ENCODE assay signal across 1 cellular context in the genomic region with DNA sequence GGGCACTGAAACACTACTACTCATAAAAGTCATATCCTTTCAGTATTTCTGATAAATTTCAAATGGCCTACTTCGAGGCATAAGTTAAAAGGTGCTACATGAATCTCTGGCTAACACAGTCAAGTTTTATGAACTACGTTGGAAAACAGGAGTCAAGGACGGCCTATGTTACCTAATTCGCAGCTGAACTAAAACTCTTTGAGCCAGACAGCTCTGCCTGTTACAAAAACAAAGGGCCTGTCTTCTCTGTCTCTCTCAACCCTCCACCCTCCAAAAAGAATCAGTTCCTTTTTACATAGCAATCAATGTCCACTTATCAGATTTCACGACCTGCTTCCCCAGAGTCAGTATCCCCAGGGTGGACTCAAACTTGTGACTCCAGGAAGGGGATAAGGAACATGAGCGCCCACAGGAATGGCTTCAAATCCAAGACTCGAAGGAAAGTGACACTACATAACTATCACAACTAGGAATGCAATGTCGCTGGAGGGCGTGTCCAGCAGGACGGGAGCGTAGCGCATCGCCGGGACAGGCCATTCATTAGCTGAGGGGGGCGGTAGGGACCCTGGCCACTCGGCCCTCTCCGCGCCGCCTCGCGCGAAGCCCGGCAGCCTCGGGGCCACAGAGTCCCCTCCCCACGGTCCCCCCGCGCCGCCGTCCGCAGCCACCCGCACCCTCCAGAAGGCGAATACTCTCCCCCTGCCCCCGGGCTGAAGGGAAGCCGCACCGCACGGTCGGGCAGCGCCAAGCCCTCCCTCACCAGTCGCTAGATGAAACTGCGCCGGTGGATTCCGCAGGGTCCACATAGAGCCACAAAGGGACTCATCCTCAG.
A peak's percentile ranks its signal among the peaks of the same experiment; 100 is the strongest.
TF ChIP-seq lines count a peak whose summit lies in the region.

No MANE protein-coding gene starts in this region.

TF ChIP-seq in HEK293, 187 proteins besides CTCF, POLR2A, EP300 and RAD21 (continued from another document and continues in another):
- TF ChIP-seq, protein P1, sequence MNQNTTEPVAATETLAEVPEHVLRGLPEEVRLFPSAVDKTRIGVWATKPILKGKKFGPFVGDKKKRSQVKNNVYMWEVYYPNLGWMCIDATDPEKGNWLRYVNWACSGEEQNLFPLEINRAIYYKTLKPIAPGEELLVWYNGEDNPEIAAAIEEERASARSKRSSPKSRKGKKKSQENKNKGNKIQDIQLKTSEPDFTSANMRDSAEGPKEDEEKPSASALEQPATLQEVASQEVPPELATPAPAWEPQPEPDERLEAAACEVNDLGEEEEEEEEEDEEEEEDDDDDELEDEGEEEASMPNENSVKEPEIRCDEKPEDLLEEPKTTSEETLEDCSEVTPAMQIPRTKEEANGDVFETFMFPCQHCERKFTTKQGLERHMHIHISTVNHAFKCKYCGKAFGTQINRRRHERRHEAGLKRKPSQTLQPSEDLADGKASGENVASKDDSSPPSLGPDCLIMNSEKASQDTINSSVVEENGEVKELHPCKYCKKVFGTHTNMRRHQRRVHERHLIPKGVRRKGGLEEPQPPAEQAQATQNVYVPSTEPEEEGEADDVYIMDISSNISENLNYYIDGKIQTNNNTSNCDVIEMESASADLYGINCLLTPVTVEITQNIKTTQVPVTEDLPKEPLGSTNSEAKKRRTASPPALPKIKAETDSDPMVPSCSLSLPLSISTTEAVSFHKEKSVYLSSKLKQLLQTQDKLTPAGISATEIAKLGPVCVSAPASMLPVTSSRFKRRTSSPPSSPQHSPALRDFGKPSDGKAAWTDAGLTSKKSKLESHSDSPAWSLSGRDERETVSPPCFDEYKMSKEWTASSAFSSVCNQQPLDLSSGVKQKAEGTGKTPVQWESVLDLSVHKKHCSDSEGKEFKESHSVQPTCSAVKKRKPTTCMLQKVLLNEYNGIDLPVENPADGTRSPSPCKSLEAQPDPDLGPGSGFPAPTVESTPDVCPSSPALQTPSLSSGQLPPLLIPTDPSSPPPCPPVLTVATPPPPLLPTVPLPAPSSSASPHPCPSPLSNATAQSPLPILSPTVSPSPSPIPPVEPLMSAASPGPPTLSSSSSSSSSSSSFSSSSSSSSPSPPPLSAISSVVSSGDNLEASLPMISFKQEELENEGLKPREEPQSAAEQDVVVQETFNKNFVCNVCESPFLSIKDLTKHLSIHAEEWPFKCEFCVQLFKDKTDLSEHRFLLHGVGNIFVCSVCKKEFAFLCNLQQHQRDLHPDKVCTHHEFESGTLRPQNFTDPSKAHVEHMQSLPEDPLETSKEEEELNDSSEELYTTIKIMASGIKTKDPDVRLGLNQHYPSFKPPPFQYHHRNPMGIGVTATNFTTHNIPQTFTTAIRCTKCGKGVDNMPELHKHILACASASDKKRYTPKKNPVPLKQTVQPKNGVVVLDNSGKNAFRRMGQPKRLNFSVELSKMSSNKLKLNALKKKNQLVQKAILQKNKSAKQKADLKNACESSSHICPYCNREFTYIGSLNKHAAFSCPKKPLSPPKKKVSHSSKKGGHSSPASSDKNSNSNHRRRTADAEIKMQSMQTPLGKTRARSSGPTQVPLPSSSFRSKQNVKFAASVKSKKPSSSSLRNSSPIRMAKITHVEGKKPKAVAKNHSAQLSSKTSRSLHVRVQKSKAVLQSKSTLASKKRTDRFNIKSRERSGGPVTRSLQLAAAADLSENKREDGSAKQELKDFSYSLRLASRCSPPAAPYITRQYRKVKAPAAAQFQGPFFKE (tag by site-specific recombination; IDR thresholded peaks at IDR 0.05; ENCODE audit: borderline replicate concordance) = no peak
- TF ChIP-seq ZNF23 (tag by site-specific recombination; IDR thresholded peaks at IDR 0.05; ENCODE audit: borderline replicate concordance) (no peak), ZNF24 (tag by site-specific recombination; IDR thresholded peaks at IDR 0.05) (no peak; the same call in 1 of the 2 replicates), ZNF274 (IDR thresholded peaks at IDR 0.05; ENCODE audit: low read length) (no peak), ZNF274 (tag by site-specific recombination; IDR thresholded peaks at IDR 0.05; ENCODE audit: borderline replicate concordance) (no peak), ZNF391 (tag by site-specific recombination; IDR thresholded peaks at IDR 0.05; ENCODE audit: borderline replicate concordance, low read depth) (no peak), ZNF549 (tag by site-specific recombination; IDR thresholded peaks at IDR 0.05) (no peak), GLIS1 (tag by site-specific recombination; IDR thresholded peaks at IDR 0.05) (peak; percentile 29; the same call in 1 of the 2 replicates), ZNF350 (tag by site-specific recombination; IDR thresholded peaks at IDR 0.05) (no peak), ZNF266 (tag by site-specific recombination; IDR thresholded peaks at IDR 0.05; ENCODE audit: low read depth) (no peak), ZEB2 (tag by site-specific recombination; IDR thresholded peaks at IDR 0.05) (peak; percentile 65; the same call in 1 of the 2 replicates), ZNF785 (tag by site-specific recombination; IDR thresholded peaks at IDR 0.05) (no peak), ZNF777 (tag by site-specific recombination; IDR thresholded peaks at IDR 0.05; ENCODE audit: borderline replicate concordance) (no peak), ZNF10 (tag by site-specific recombination; IDR thresholded peaks at IDR 0.05) (0 out of 2 replicates have a peak, but pooled peaks have one; percentile 9), KLF10 (tag by site-specific recombination; IDR thresholded peaks at IDR 0.05) (no peak; the same call in 1 of the 2 replicates), ZNF610 (tag by site-specific recombination; IDR thresholded peaks at IDR 0.05; ENCODE audit: borderline replicate concordance) (peak; percentile 65; the same call in 1 of the 2 replicates), ZNF544 (tag by site-specific recombination; IDR thresholded peaks at IDR 0.05) (no peak), ZNF747 (tag by site-specific recombination; IDR thresholded peaks at IDR 0.05) (no peak), ZSCAN23 (tag by site-specific recombination; IDR thresholded peaks at IDR 0.05) (no peak), ZNF221 (tag by site-specific recombination; IDR thresholded peaks at IDR 0.05; ENCODE audit: borderline replicate concordance) (no peak), ZNF623 (tag by site-specific recombination; IDR thresholded peaks at IDR 0.05) (no peak)
- TF ChIP-seq, protein P2, sequence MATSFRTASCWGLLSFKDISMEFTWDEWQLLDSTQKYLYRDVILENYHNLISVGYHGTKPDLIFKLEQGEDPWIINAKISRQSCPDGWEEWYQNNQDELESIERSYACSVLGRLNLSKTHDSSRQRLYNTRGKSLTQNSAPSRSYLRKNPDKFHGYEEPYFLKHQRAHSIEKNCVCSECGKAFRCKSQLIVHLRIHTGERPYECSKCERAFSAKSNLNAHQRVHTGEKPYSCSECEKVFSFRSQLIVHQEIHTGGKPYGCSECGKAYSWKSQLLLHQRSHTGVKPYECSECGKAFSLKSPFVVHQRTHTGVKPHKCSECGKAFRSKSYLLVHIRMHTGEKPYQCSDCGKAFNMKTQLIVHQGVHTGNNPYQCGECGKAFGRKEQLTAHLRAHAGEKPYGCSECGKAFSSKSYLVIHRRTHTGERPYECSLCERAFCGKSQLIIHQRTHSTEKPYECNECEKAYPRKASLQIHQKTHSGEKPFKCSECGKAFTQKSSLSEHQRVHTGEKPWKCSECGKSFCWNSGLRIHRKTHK (tag by site-specific recombination; IDR thresholded peaks at IDR 0.05) = no peak
- TF ChIP-seq, protein P3, sequence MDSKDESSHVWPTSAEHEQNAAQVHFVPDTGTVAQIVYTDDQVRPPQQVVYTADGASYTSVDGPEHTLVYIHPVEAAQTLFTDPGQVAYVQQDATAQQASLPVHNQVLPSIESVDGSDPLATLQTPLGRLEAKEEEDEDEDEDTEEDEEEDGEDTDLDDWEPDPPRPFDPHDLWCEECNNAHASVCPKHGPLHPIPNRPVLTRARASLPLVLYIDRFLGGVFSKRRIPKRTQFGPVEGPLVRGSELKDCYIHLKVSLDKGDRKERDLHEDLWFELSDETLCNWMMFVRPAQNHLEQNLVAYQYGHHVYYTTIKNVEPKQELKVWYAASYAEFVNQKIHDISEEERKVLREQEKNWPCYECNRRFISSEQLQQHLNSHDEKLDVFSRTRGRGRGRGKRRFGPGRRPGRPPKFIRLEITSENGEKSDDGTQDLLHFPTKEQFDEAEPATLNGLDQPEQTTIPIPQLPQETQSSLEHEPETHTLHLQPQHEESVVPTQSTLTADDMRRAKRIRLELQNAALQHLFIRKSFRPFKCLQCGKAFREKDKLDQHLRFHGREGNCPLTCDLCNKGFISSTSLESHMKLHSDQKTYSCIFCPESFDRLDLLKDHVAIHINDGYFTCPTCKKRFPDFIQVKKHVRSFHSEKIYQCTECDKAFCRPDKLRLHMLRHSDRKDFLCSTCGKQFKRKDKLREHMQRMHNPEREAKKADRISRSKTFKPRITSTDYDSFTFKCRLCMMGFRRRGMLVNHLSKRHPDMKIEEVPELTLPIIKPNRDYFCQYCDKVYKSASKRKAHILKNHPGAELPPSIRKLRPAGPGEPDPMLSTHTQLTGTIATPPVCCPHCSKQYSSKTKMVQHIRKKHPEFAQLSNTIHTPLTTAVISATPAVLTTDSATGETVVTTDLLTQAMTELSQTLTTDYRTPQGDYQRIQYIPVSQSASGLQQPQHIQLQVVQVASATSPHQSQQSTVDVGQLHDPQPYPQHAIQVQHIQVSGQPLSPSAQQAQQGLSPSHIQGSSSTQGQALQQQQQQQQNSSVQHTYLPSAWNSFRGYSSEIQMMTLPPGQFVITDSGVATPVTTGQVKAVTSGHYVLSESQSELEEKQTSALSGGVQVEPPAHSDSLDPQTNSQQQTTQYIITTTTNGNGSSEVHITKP (tag by site-specific recombination; IDR thresholded peaks at IDR 0.05) = peak; percentile 99
- TF ChIP-seq, protein P4, sequence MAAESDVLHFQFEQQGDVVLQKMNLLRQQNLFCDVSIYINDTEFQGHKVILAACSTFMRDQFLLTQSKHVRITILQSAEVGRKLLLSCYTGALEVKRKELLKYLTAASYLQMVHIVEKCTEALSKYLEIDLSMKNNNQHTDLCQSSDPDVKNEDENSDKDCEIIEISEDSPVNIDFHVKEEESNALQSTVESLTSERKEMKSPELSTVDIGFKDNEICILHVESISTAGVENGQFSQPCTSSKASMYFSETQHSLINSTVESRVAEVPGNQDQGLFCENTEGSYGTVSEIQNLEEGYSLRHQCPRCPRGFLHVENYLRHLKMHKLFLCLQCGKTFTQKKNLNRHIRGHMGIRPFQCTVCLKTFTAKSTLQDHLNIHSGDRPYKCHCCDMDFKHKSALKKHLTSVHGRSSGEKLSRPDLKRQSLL (tag by site-specific recombination; IDR thresholded peaks at IDR 0.05) = peak; percentile 38; the same call in 1 of the 2 replicates
- TF ChIP-seq, protein P5, sequence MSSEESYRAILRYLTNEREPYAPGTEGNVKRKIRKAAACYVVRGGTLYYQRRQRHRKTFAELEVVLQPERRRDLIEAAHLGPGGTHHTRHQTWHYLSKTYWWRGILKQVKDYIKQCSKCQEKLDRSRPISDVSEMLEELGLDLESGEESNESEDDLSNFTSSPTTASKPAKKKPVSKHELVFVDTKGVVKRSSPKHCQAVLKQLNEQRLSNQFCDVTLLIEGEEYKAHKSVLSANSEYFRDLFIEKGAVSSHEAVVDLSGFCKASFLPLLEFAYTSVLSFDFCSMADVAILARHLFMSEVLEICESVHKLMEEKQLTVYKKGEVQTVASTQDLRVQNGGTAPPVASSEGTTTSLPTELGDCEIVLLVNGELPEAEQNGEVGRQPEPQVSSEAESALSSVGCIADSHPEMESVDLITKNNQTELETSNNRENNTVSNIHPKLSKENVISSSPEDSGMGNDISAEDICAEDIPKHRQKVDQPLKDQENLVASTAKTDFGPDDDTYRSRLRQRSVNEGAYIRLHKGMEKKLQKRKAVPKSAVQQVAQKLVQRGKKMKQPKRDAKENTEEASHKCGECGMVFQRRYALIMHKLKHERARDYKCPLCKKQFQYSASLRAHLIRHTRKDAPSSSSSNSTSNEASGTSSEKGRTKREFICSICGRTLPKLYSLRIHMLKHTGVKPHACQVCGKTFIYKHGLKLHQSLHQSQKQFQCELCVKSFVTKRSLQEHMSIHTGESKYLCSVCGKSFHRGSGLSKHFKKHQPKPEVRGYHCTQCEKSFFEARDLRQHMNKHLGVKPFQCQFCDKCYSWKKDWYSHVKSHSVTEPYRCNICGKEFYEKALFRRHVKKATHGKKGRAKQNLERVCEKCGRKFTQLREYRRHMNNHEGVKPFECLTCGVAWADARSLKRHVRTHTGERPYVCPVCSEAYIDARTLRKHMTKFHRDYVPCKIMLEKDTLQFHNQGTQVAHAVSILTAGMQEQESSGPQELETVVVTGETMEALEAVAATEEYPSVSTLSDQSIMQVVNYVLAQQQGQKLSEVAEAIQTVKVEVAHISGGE (tag by site-specific recombination; conservative IDR thresholded peaks at IDR 0.05; ENCODE audit: low read depth) = peak; percentile 41
- TF ChIP-seq, protein P6, sequence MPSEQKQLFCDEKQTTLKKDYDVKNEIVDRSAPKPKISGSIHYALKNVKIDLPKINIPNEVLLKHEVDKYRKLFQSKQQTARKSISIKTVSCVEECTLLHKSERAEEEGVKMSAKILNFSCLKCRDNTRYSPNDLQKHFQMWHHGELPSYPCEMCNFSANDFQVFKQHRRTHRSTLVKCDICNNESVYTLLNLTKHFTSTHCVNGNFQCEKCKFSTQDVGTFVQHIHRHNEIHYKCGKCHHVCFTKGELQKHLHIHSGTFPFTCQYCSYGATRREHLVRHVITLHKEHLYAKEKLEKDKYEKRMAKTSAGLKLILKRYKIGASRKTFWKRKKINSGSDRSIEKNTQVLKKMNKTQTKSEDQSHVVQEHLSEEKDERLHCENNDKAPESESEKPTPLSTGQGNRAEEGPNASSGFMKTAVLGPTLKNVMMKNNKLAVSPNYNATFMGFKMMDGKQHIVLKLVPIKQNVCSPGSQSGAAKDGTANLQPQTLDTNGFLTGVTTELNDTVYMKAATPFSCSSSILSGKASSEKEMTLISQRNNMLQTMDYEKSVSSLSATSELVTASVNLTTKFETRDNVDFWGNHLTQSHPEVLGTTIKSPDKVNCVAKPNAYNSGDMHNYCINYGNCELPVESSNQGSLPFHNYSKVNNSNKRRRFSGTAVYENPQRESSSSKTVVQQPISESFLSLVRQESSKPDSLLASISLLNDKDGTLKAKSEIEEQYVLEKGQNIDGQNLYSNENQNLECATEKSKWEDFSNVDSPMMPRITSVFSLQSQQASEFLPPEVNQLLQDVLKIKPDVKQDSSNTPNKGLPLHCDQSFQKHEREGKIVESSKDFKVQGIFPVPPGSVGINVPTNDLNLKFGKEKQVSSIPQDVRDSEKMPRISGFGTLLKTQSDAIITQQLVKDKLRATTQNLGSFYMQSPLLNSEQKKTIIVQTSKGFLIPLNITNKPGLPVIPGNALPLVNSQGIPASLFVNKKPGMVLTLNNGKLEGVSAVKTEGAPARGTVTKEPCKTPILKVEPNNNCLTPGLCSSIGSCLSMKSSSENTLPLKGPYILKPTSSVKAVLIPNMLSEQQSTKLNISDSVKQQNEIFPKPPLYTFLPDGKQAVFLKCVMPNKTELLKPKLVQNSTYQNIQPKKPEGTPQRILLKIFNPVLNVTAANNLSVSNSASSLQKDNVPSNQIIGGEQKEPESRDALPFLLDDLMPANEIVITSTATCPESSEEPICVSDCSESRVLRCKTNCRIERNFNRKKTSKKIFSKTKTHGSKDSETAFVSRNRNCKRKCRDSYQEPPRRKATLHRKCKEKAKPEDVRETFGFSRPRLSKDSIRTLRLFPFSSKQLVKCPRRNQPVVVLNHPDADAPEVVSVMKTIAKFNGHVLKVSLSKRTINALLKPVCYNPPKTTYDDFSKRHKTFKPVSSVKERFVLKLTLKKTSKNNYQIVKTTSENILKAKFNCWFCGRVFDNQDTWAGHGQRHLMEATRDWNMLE (tag by site-specific recombination; conservative IDR thresholded peaks at IDR 0.05; ENCODE audit: low read depth) = no peak
- TF ChIP-seq, protein P7, sequence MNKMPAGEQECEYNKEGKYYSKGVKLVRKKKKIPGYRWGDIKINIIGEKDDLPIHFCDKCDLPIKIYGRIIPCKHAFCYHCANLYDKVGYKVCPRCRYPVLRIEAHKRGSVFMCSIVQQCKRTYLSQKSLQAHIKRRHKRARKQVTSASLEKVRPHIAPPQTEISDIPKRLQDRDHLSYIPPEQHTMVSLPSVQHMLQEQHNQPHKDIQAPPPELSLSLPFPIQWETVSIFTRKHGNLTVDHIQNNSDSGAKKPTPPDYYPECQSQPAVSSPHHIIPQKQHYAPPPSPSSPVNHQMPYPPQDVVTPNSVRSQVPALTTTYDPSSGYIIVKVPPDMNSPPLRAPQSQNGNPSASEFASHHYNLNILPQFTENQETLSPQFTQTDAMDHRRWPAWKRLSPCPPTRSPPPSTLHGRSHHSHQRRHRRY (tag by site-specific recombination; IDR thresholded peaks at IDR 0.05) = 0 out of 2 replicates have a peak, but pooled peaks have one; percentile 35
